Comparison of ENCODE assay signal across 24 cellular contexts in the genomic region with DNA sequence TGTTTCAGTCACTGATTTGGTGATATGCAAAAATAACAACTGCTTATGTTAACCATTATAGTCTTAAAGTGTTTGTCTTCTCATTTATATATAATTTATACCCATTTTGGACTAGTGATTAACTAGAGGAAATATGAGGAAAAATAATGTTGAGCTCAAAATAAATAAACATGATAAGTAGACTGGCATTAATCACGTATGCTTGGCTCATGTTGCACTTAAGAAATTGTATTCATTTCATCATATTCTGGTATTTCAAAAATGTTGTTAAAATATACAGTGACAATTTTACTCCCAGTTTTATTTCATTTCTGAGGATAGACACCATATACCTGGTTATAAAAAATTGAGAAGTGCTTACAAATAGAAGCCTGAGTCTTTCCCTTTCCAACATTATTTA. TPM values are rescaled to one million over a fixed set of nuclear protein-coding genes. Genes with fewer than 3 reads are reported as not detected.
DNase-seq lines count a peak whose midpoint lies in the region; ATAC-seq lines count a peak whose summit lies in the region.
"Had no signal": no experiment of that assay in that cellular context is flagged by ENCODE, and none has a peak within 500 bp of the region (broad histone marks: within the 10 kb centered on the region; RNA-seq: fewer than 3 reads in every experiment).

No MANE protein-coding gene starts in this region.

- H3K27me3 ChIP-seq in adipocyte (replicated peaks; ENCODE audit: control insufficient read depth, insufficient read depth, low read length) (peaks cover 3% of the 10 kb centered on the region), skeletal muscle satellite cell (ENCODE audit: control insufficient read depth, insufficient read depth, low read length) (no peaks in the 10 kb centered on the region)

- peaks cover 4% of the 10 kb centered on the region for H3K4me1 ChIP-seq in adipocyte (ENCODE audit: control insufficient read depth, insufficient read depth, low read length)
- peaks cover 13% of the 10 kb centered on the region for H3K4me1 ChIP-seq in skeletal muscle satellite cell (ENCODE audit: control insufficient read depth, insufficient read depth, low read length)
- H3K4me1 ChIP-seq: BE2C had no signal

- DNase-seq in NCI-H2171 treated with DMSO at 0.1 percent for 48 hours (lab: John Stamatoyannopoulos, UW) (peak; percentile 7), NCI-H2171 (lab: John Stamatoyannopoulos, UW) (no peak), adipocyte (ENCODE audit: low read depth) (peak; percentile 57), fibroblast of gingiva (ENCODE audit: low read depth) (peak; percentile 48), nucleus accumbens (lab: John Stamatoyannopoulos, UW) (no peak), NCI-H2196 (lab: John Stamatoyannopoulos, UW; ENCODE audit: unreplicated experiment) (no peak)
- DNase-seq: 8988T; BE2C; CD4-positive, CD25-positive, alpha-beta regulatory T cell; COR-L47; EL; Kasumi-1; MM.1S; NCI-H1092; NCI-H1436 treated with DMSO at 0.1 percent for 48 hours; NCI-H2081; NCI-H510A; SW 1271 had no signal

- no peak for ATAC-seq in HG03521 (IDR thresholded peaks at IDR 0.05; ENCODE audit: unreplicated experiment)
- ATAC-seq: GM12878, GM23338 had no signal

- H3K9me3 ChIP-seq in adipocyte (ENCODE audit: control insufficient read depth, low read length) (no peaks in the 10 kb centered on the region), skeletal muscle satellite cell (replicated peaks; ENCODE audit: low read length) (no peaks in the 10 kb centered on the region)
- H3K9me3 ChIP-seq: BE2C had no signal

- H3K9ac ChIP-seq in adipocyte (ENCODE audit: low read length) (no peak overlapping the region), skeletal muscle satellite cell (ENCODE audit: low read depth, low read length) (no peak overlapping the region)

- peak overlapping the region; percentile 42 for H3K4me2 ChIP-seq in skeletal muscle satellite cell (ENCODE audit: low read length)
- H3K4me2 ChIP-seq: GM23338, PC-9 had no signal

- H3K36me3 ChIP-seq in adipocyte (ENCODE audit: control insufficient read depth, insufficient read depth, low read length, severe bottlenecking) = no peaks in the 10 kb centered on the region
- H3K36me3 ChIP-seq in skeletal muscle satellite cell (ENCODE audit: insufficient read depth, low read length) = no peaks in the 10 kb centered on the region
- H3K36me3 ChIP-seq: BE2C had no signal

- no peak overlapping the region for H3K4me3 ChIP-seq in adipocyte (ENCODE audit: low read length)
- H3K4me3 ChIP-seq in skeletal muscle satellite cell (ENCODE audit: low read length) = no peak overlapping the region
- H3K4me3 ChIP-seq: GM12878, GM23338, PC-9 had no signal

RNA-seq across cellular contexts. Expression of gene OR10D3, which starts 3.8 kb away (rescaled TPM):
- not detected in 2 replicates for total RNA-seq in skeletal muscle satellite cell (2012; rRNA removed)
- total RNA-seq: CD4-positive, CD25-positive, alpha-beta regulatory T cell; GM12878; GM23338; HT1080; PC-9 had no signal

Comparison
In these comparisons a context has a peak if more than half of its experiments do, and no peak if none do; other contexts are left out.
1. DNase-seq: peak in NCI-H2171 treated with DMSO at 0.1 percent for 48 hours (single experiment), adipocyte (single experiment) and fibroblast of gingiva (single experiment); none in NCI-H2171 (single experiment), nucleus accumbens (0 of 56) and NCI-H2196 (single experiment).